In genomic region chr3:159805411-159805772, GRCh38 we compare ENCODE assay signal across 10 cellular contexts. TPM values are rescaled to one million over a fixed set of nuclear protein-coding genes. Genes with fewer than 3 reads are reported as not detected.
DNase-seq lines count a peak whose midpoint lies in the region; ATAC-seq and TF ChIP-seq lines count a peak whose summit lies in the region.
"Had no signal": no experiment of that assay in that cellular context is flagged by ENCODE, and none has a peak within 500 bp of the region (broad histone marks: within the 10 kb centered on the region; RNA-seq: fewer than 3 reads in every experiment).

No MANE protein-coding gene starts in this region.

- no peaks in the 10 kb centered on the region for H3K27me3 ChIP-seq in dorsolateral prefrontal cortex

- ATAC-seq in GM21390 (IDR thresholded peaks at IDR 0.05; ENCODE audit: unreplicated experiment) (peak; percentile 6), HG03432 (IDR thresholded peaks at IDR 0.05; ENCODE audit: unreplicated experiment) (peak; percentile 19)

- DNase-seq in dorsolateral prefrontal cortex: no peak
- no peak for DNase-seq in mesenteric fat pad (ENCODE audit: low spot score)
- no peak for DNase-seq in dedifferentiated amniotic fluid mesenchymal stem cell (ENCODE audit: extremely low spot score)
- DNase-seq in nucleus accumbens (lab: John Stamatoyannopoulos, UW): no peak
- no peak for DNase-seq in ecto neural progenitor cell (ENCODE audit: low spot score)

- TF ChIP-seq CTCF in 22Rv1 (IDR thresholded peaks at IDR 0.05) (peak; percentile 51), dorsolateral prefrontal cortex (IDR thresholded peaks at IDR 0.05 in 54 of 56, conservative IDR thresholded peaks at IDR 0.05 in 2 of 56; ENCODE audit: low read depth in 1 of 56, partially characterized antibody in 56 of 56) (peak in 13 of 56 donors; percentile 0 to 34 (median 4))

- no peak overlapping the region for H3K27ac ChIP-seq in 22Rv1
- H3K27ac ChIP-seq in dorsolateral prefrontal cortex: peak overlapping the region in 34 of 59 donors; percentile 6 to 98 (median 68)
- H3K27ac ChIP-seq: parathyroid adenoma had no signal

- intact Hi-C loops in dorsolateral prefrontal cortex (cut with DNase I): loop anchor here (2.0 to 10.0 kb wide), 6 partner anchors 43 to 541 kb away; no protein-coding TSS in a partner anchor

- no peak overlapping the region for H3K4me3 ChIP-seq in dorsolateral prefrontal cortex
- H3K4me3 ChIP-seq: A549 had no signal

RNA-seq across cellular contexts. Expression of gene SCHIP1, which starts 34.3 kb away (rescaled TPM):
- total RNA-seq in dorsolateral prefrontal cortex: 100 to 1,000 TPM in 47 of 120 experiments, 10 to 100 TPM in 73; 43.3 to 151 (median 93.9) TPM
- 11.9 TPM for total RNA-seq in mesenteric fat pad
